9 cellular contexts compared by ENCODE assay signal in genomic region chr4:94457692-94458106, GRCh38. TPM values are rescaled to one million over a fixed set of nuclear protein-coding genes. Genes with fewer than 3 reads are reported as not detected.
DNase-seq lines count a peak whose midpoint lies in the region; FAIRE-seq and TF ChIP-seq lines count a peak whose summit lies in the region.
"Had no signal": no experiment of that assay in that cellular context is flagged by ENCODE, and none has a peak within 500 bp of the region (broad histone marks: within the 10 kb centered on the region; RNA-seq: fewer than 3 reads in every experiment).

No MANE protein-coding gene starts in this region.

- peak; percentile 50 for TF ChIP-seq EP300 in Ishikawa (IDR thresholded peaks at IDR 0.05; ENCODE audit: borderline replicate concordance)

- H3K4me2 ChIP-seq in mesendoderm (ENCODE audit: low read length), result no peak overlapping the region

- H4K5ac ChIP-seq in mesendoderm (ENCODE audit: low read length), result no peak overlapping the region

- H3K36me3 ChIP-seq in testis (ENCODE audit: low read depth, missing control alignments), result no peaks in the 10 kb centered on the region
- no peaks in the 10 kb centered on the region for H3K36me3 ChIP-seq in mesendoderm (ENCODE audit: control insufficient read depth, insufficient read depth, low read length)

- no peak overlapping the region for H2AK5ac ChIP-seq in mesendoderm (ENCODE audit: low read length)

- TF ChIP-seq POLR2A in testis (IDR thresholded peaks at IDR 0.05), result no peak

- TF ChIP-seq CTCF in astrocyte of the spinal cord (IDR thresholded peaks at IDR 0.05; ENCODE audit: low read depth, low read length), result no peak
- no peak for TF ChIP-seq CTCF in testis (IDR thresholded peaks at IDR 0.05)

- H3K4ac ChIP-seq in mesendoderm (ENCODE audit: low read depth, low read length), result no peak overlapping the region

- DNase-seq in astrocyte of the spinal cord (ENCODE audit: low read depth, low spot score) (peak; percentile 28), kidney glomerular epithelial cell (lab: John Stamatoyannopoulos, UW) (peak; percentile 72), testis (no peak), mesendoderm (no peak), posterior cingulate gyrus (no peak), urothelium cell line (ENCODE audit: low spot score) (no peak), germinal center (ENCODE audit: low spot score) (no peak)
- DNase-seq: activated CD4-positive, alpha-beta T cell treated with anti-CD3 and anti-CD28 coated beads for 1 hour had no signal

- in situ Hi-C loops in astrocyte of the spinal cord (cut with HindIII; ENCODE audit: low sequenced_read_pairs), result no loop called here

- H3K79me2 ChIP-seq in mesendoderm (ENCODE audit: control insufficient read depth, insufficient read depth, low read length), result peaks cover 23% of the 10 kb centered on the region

- H3K27me3 ChIP-seq in testis, result no peaks in the 10 kb centered on the region
- H3K27me3 ChIP-seq in mesendoderm (ENCODE audit: insufficient read depth, low read length, poor library complexity), result no peaks in the 10 kb centered on the region

- H3K27ac ChIP-seq in testis (peak overlapping the region; percentile 53 to 66), mesendoderm (ENCODE audit: low read depth, low read length) (no peak overlapping the region)

- H2BK120ac ChIP-seq in mesendoderm (ENCODE audit: low read depth, low read length), result no peak overlapping the region

- peak; percentile 25 for TF ChIP-seq RAD21 in Ishikawa (IDR thresholded peaks at IDR 0.05; ENCODE audit: low read depth)

- no peaks in the 10 kb centered on the region for H3K9me3 ChIP-seq in testis

- no peak overlapping the region for H4K8ac ChIP-seq in mesendoderm (ENCODE audit: low read depth, low read length)

- WGBS in testis, 2 donors, result 0 to 21% methylated on average over 1 of the region's 1 CpG
- WGBS in mesendoderm (ENCODE audit: extremely low coverage, insufficient coverage, low lambda C conversion rate), result no CpG with 5 or more reads among the region's 1 CpG

- H3K18ac ChIP-seq in mesendoderm (ENCODE audit: low read length), result no peak overlapping the region

- no peak overlapping the region for H3K56ac ChIP-seq in mesendoderm (ENCODE audit: low read length)

- H3K23ac ChIP-seq in mesendoderm (ENCODE audit: low read length), result no peak overlapping the region

- H3K79me1 ChIP-seq in mesendoderm (ENCODE audit: low read length), result peaks cover 8% of the 10 kb centered on the region

- H3K4me3 ChIP-seq in astrocyte of the spinal cord (ENCODE audit: low read depth, low read length) (no peak overlapping the region), testis (no peak overlapping the region), mesendoderm (ENCODE audit: low read length) (no peak overlapping the region)

- intact Hi-C loops in testis (cut with DNase I; ENCODE audit: low total_unique reads) (no loop called here), posterior cingulate gyrus (cut with DNase I) (no loop called here)

- H3K4me1 ChIP-seq in testis, result peaks cover 22% of the 10 kb centered on the region
- peaks cover 7% of the 10 kb centered on the region for H3K4me1 ChIP-seq in mesendoderm (ENCODE audit: control insufficient read depth, low read depth, low read length)

- no peak overlapping the region for H3K9ac ChIP-seq in mesendoderm (ENCODE audit: low read length)

- no peak for FAIRE-seq in urothelium cell line (lab: Jason Lieb, UNC)

- no peak overlapping the region for H2BK5ac ChIP-seq in mesendoderm (ENCODE audit: low read length)

- H2BK15ac ChIP-seq in mesendoderm (replicated peaks; ENCODE audit: low read depth), result no peak overlapping the region

TF ChIP-seq in Ishikawa, 13 proteins besides CTCF, POLR2A, EP300 and RAD21:
- no peak for TF ChIP-seq USF1 (IDR thresholded peaks at IDR 0.05)
- no peak for TF ChIP-seq MAX (IDR thresholded peaks at IDR 0.05)
- TF ChIP-seq CEBPB (IDR thresholded peaks at IDR 0.05), result peak; percentile 20; the same call in 1 of the 2 replicates
- peak; percentile 49; the same call in 1 of the 2 replicates for TF ChIP-seq NFIC (IDR thresholded peaks at IDR 0.05)
- TF ChIP-seq EGR1 (IDR thresholded peaks at IDR 0.05), result no peak
- no peak for TF ChIP-seq FOXM1 (IDR thresholded peaks at IDR 0.05; ENCODE audit: borderline replicate concordance, low read depth)
- peak; percentile 59 for TF ChIP-seq TEAD4 (IDR thresholded peaks at IDR 0.05)
- TF ChIP-seq YY1 (IDR thresholded peaks at IDR 0.05; ENCODE audit: low read depth), result no peak
- peak; percentile 37; the same call in 1 of the 2 replicates for TF ChIP-seq TAF1 (IDR thresholded peaks at IDR 0.05; ENCODE audit: low read depth)
- no peak for TF ChIP-seq REST (IDR thresholded peaks at IDR 0.05; ENCODE audit: low read depth)
- peak; percentile 54; the same call in 1 of the 2 replicates for TF ChIP-seq TCF12 (IDR thresholded peaks at IDR 0.05; ENCODE audit: low read depth)
- no peak for TF ChIP-seq ZBTB7A (IDR thresholded peaks at IDR 0.05; ENCODE audit: low read depth)
- no peak for TF ChIP-seq CREB1 (IDR thresholded peaks at IDR 0.05; ENCODE audit: low read depth)

RNA-seq across cellular contexts. Expression of gene PDLIM5, which starts 6.0 kb away (rescaled TPM):
- 10 to 100 TPM; 86.1 to 86.8 TPM for total RNA-seq in testis
- polyA plus RNA-seq in testis (ENCODE audit: insufficient read depth, low read depth, low replicate concordance), result 45.5 TPM
- polyA plus RNA-seq in mesendoderm (2013, experiment 1 of 2), result 73.1 TPM
- 75.8 TPM for polyA plus RNA-seq in mesendoderm (2013, experiment 2 of 2)

Comparison
In these comparisons a context has a peak if more than half of its experiments do, and no peak if none do; other contexts are left out.
1. DNase-seq: peak in astrocyte of the spinal cord (single experiment) and kidney glomerular epithelial cell (single experiment); none in testis (single experiment), mesendoderm (single experiment), posterior cingulate gyrus (0 of 10), urothelium cell line (single experiment) and germinal center (single experiment).